ENCODE assay signal across 19 cellular contexts in the genomic region with DNA sequence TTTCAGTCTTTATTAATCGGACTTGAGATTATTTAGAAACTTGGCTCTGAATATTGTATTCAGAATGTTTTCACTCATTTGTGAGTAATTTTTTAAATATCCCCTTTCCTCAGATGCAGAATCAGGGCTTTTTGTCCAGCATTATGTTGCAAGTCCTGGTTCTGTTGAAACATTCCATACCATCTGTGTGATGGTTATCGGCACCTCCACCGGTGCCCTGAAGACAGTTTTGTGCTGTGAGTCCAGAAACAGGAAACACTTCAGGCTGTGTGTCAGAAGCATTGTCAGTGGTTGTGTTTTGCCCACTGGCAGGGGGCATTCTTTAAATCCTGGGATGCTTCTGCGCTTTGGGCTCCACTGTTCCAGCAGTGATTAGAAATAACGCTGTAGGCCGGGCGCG. TPM values are rescaled to one million over a fixed set of nuclear protein-coding genes. Genes with fewer than 3 reads are reported as not detected.
"Had no signal": no experiment of that assay in that cellular context is flagged by ENCODE, and none has a peak within 500 bp of the region (broad histone marks: within the 10 kb centered on the region; RNA-seq: fewer than 3 reads in every experiment).

No MANE protein-coding gene starts in this region.

- H3K27ac ChIP-seq: left ventricle myocardium inferior, thyroid gland had no signal

- H3K27ac Mint-ChIP-seq: activated CD8-positive, alpha-beta T cell treated with anti-CD3 and anti-CD28 coated beads for 36 hours; activated naive CD4-positive, alpha-beta T cell treated with anti-CD3 and anti-CD28 coated beads for 36 hours; activated T-helper 2 cell treated with anti-CD3 and anti-CD28 coated beads, Interferon-gamma antibody, Interleukin-2, Interleukin-4, amounts not matched to agents 10 μg/mL and 5 μg/mL and 100 μg/mL, durations not matched to agents 14 hours and 24 hours and 36 hours; T-cell had no signal

- H3K4me1 Mint-ChIP-seq: T-cell had no signal

- DNase-seq: activated CD4-positive, alpha-beta T cell treated with anti-CD3 and anti-CD28 coated beads for 48 hours; activated CD4-positive, CD25-positive, alpha-beta regulatory T cell; activated CD8-positive, alpha-beta T cell treated with anti-CD3 and anti-CD28 coated beads for 36 hours; activated naive CD4-positive, alpha-beta T cell treated with anti-CD3 and anti-CD28 coated beads for 36 hours; activated T-cell treated with anti-CD3 and anti-CD28 coated beads, Interleukin-2, amount 50 U/mL, for 1 hour; aorta; cortex of kidney; erythroblast; foreskin melanocyte; kidney glomerular epithelial cell; left ventricle myocardium inferior; stimulated activated CD4-positive, alpha-beta T cell treated with anti-CD3 and anti-CD28 coated beads, Interleukin-12 subunit alpha, Interleukin-12 subunit beta, amount 100 ng/mL, for 4 hours; stimulated activated CD4-positive, alpha-beta T cell treated with anti-CD3 and anti-CD28 coated beads, Interleukin-2, amount 100 ng/mL, for 24 hours; stimulated activated naive CD4-positive, alpha-beta T cell treated with Interleukin-2 at 50 U/mL for 16 hours; T-cell; thyroid gland had no signal

- H3K9me3 Mint-ChIP-seq: activated CD8-positive, alpha-beta T cell treated with anti-CD3 and anti-CD28 coated beads for 36 hours; activated naive CD4-positive, alpha-beta T cell treated with anti-CD3 and anti-CD28 coated beads for 36 hours; activated T-helper 2 cell treated with anti-CD3 and anti-CD28 coated beads, Interferon-gamma antibody, Interleukin-2, Interleukin-4, amounts not matched to agents 10 μg/mL and 5 μg/mL and 100 μg/mL, durations not matched to agents 14 hours and 24 hours and 36 hours; neural crest cell; T-cell had no signal

- H3K36me3 ChIP-seq: thyroid gland had no signal

- H3K27me3 Mint-ChIP-seq: activated CD8-positive, alpha-beta T cell treated with anti-CD3 and anti-CD28 coated beads for 36 hours; T-cell had no signal

- H3K4me3 ChIP-seq: left ventricle myocardium inferior, thyroid gland had no signal

- H3K27me3 ChIP-seq: thyroid gland had no signal

- H3K4me3 Mint-ChIP-seq: activated CD8-positive, alpha-beta T cell treated with anti-CD3 and anti-CD28 coated beads for 36 hours; activated naive CD4-positive, alpha-beta T cell treated with anti-CD3 and anti-CD28 coated beads for 36 hours; neural crest cell; T-cell had no signal

- ATAC-seq: activated CD8-positive, alpha-beta T cell treated with anti-CD3 and anti-CD28 coated beads for 36 hours; T-cell had no signal

- H3K9me3 ChIP-seq: left ventricle myocardium inferior, thyroid gland had no signal

RNA-seq across cellular contexts. Expression of gene PKDREJ, which starts 33.4 kb away (rescaled TPM):
- total RNA-seq: activated CD8-positive, alpha-beta T cell treated with anti-CD3 and anti-CD28 coated beads for 36 hours; activated naive CD4-positive, alpha-beta T cell treated with anti-CD3 and anti-CD28 coated beads for 36 hours; activated T-helper 2 cell treated with anti-CD3 and anti-CD28 coated beads, Interferon-gamma antibody, Interleukin-2, Interleukin-4, amounts not matched to agents 10 μg/mL and 5 μg/mL and 100 μg/mL, durations not matched to agents 14 hours and 24 hours and 36 hours; myocyte; T-cell had no signal
